ENCODE assay signal across 8 cellular contexts in genomic region chr14:93332032-93332852, GRCh38. TPM values are rescaled to one million over a fixed set of nuclear protein-coding genes. Genes with fewer than 3 reads are reported as not detected.
DNase-seq lines count a peak whose midpoint lies in the region; ATAC-seq and TF ChIP-seq lines count a peak whose summit lies in the region.

No MANE protein-coding gene starts in this region.

- H3K9me3 ChIP-seq in mucosa of rectum (ENCODE audit: control insufficient read depth in 2 of 2, low read length in 2 of 2) = no peaks in the 10 kb centered on the region

- peak; percentile 49 for ATAC-seq in GM21786 (IDR thresholded peaks at IDR 0.05; ENCODE audit: unreplicated experiment)
- peak; percentile 67 for ATAC-seq in stimulated activated naive CD8-positive, alpha-beta T cell treated with anti-CD3 and anti-CD28 coated beads, Interleukin-15, amount 100 ng/mL, for 72 hours

- H3K4me1 ChIP-seq in KMS-11 (ENCODE audit: low read depth, poor library complexity, severe bottlenecking) (peaks cover 27% of the 10 kb centered on the region), mucosa of rectum (ENCODE audit: control insufficient read depth in 2 of 2, insufficient read depth in 2 of 2, low read length in 2 of 2) (peaks cover 18 to 31% of the 10 kb centered on the region in 2 donors)

- H3K9ac ChIP-seq in KMS-11 (peak overlapping the region; percentile 88), mucosa of rectum (ENCODE audit: low read depth in 1 of 2, low read length in 2 of 2) (peak overlapping the region; percentile 77 to 79)

- peak overlapping the region; percentile 72 for H3K4me2 ChIP-seq in KMS-11

- H4K20me1 ChIP-seq in KMS-11 (ENCODE audit: insufficient read depth) = no peaks in the 10 kb centered on the region

- H3K27ac Mint-ChIP-seq in activated CD4-positive, alpha-beta T cell treated with anti-CD3 and anti-CD28 coated beads, Interleukin-2, amount 10 ng/mL, durations not matched to agents 24 days and 14 days = peak overlapping the region; percentile 87
- peak overlapping the region; percentile 96 for H3K27ac Mint-ChIP-seq in stimulated activated naive CD8-positive, alpha-beta T cell treated with anti-CD3 and anti-CD28 coated beads, Interleukin-15, amount 100 ng/mL, for 72 hours

- H3K36me3 ChIP-seq in KMS-11 (ENCODE audit: insufficient read depth) (no peaks in the 10 kb centered on the region), mucosa of rectum (ENCODE audit: control insufficient read depth in 2 of 2, insufficient read depth in 2 of 2, low read length in 2 of 2) (no peaks in the 10 kb centered on the region)

- H3K4me1 Mint-ChIP-seq in activated CD4-positive, alpha-beta T cell treated with anti-CD3 and anti-CD28 coated beads, Interleukin-2, amount 10 ng/mL, durations not matched to agents 24 days and 14 days = peaks cover 38% of the 10 kb centered on the region
- peaks cover 72% of the 10 kb centered on the region for H3K4me1 Mint-ChIP-seq in stimulated activated naive CD8-positive, alpha-beta T cell treated with anti-CD3 and anti-CD28 coated beads, Interleukin-15, amount 100 ng/mL, for 72 hours

- peaks cover 2% of the 10 kb centered on the region for H3K36me3 Mint-ChIP-seq in activated CD4-positive, alpha-beta T cell treated with anti-CD3 and anti-CD28 coated beads, Interleukin-2, amount 10 ng/mL, durations not matched to agents 24 days and 14 days (ENCODE audit: low read depth)

- H2AFZ ChIP-seq in KMS-11 (ENCODE audit: low read depth) = peak overlapping the region; percentile 66

- intact Hi-C loops in activated CD4-positive, alpha-beta T cell treated with anti-CD3 and anti-CD28 coated beads, Interleukin-2, amount 10 ng/mL, durations not matched to agents 24 days and 14 days (cut with micrococcal nuclease) = loop anchor here (2.0 to 5.0 kb wide), 2 partner anchors 125 to 220 kb away; partner anchors contain the start of genes GON7 and UBR7

- H3K4me3 Mint-ChIP-seq in activated CD4-positive, alpha-beta T cell treated with anti-CD3 and anti-CD28 coated beads, Interleukin-2, amount 10 ng/mL, durations not matched to agents 24 days and 14 days = peak overlapping the region; percentile 93
- H3K4me3 Mint-ChIP-seq in stimulated activated naive CD8-positive, alpha-beta T cell treated with anti-CD3 and anti-CD28 coated beads, Interleukin-15, amount 100 ng/mL, for 72 hours = peak overlapping the region; percentile 86 to 88

- peaks cover 48% of the 10 kb centered on the region for H3K79me2 ChIP-seq in KMS-11 (ENCODE audit: insufficient read depth, low read depth)

- TF ChIP-seq CTCF in KMS-11 (conservative IDR thresholded peaks at IDR 0.05; ENCODE audit: low read depth, low read length) (no peak), epithelial cell of proximal tubule (conservative IDR thresholded peaks at IDR 0.05; ENCODE audit: low read depth, low read length) (peak; percentile 4)

- DNase-seq in NCI-H1417 (lab: John Stamatoyannopoulos, UW) (peak in 2 of 3 experiments; percentile 39 to 77), NCI-H1417 treated with DMSO at 0.1 percent for 48 hours (lab: John Stamatoyannopoulos, UW) (no peak), epithelial cell of proximal tubule (ENCODE audit: low read depth) (no peak)
- peak; percentile 86 for DNase-seq in activated CD4-positive, alpha-beta T cell treated with anti-CD3 and anti-CD28 coated beads, Interleukin-2, amount 10 ng/mL, durations not matched to agents 24 days and 14 days
- DNase-seq in stimulated activated naive CD8-positive, alpha-beta T cell treated with anti-CD3 and anti-CD28 coated beads, Interleukin-15, amount 100 ng/mL, for 72 hours = peak; percentile 34 to 44

- H3K27ac ChIP-seq in KMS-11 = peak overlapping the region; percentile 62
- H3K27ac ChIP-seq in mucosa of rectum (ENCODE audit: low read depth in 2 of 2, low read length in 2 of 2) = peak overlapping the region; percentile 97

- no peaks in the 10 kb centered on the region for H3K9me3 Mint-ChIP-seq in activated CD4-positive, alpha-beta T cell treated with anti-CD3 and anti-CD28 coated beads, Interleukin-2, amount 10 ng/mL, durations not matched to agents 24 days and 14 days
- no peaks in the 10 kb centered on the region for H3K9me3 Mint-ChIP-seq in stimulated activated naive CD8-positive, alpha-beta T cell treated with anti-CD3 and anti-CD28 coated beads, Interleukin-15, amount 100 ng/mL, for 72 hours

- H3K27me3 ChIP-seq in KMS-11 (ENCODE audit: insufficient read depth, low read depth) = no peaks in the 10 kb centered on the region
- H3K27me3 ChIP-seq in mucosa of rectum (ENCODE audit: control insufficient read depth in 2 of 2, insufficient read depth in 2 of 2, low read length in 2 of 2) = no peaks in the 10 kb centered on the region

- no peaks in the 10 kb centered on the region for H3K27me3 Mint-ChIP-seq in activated CD4-positive, alpha-beta T cell treated with anti-CD3 and anti-CD28 coated beads, Interleukin-2, amount 10 ng/mL, durations not matched to agents 24 days and 14 days
- H3K27me3 Mint-ChIP-seq in stimulated activated naive CD8-positive, alpha-beta T cell treated with anti-CD3 and anti-CD28 coated beads, Interleukin-15, amount 100 ng/mL, for 72 hours = no peaks in the 10 kb centered on the region

- H3K4me3 ChIP-seq in KMS-11 (IDR thresholded peaks at IDR 0.05; ENCODE audit: insufficient read depth, low read depth, low read length) (no peak overlapping the region), epithelial cell of proximal tubule (ENCODE audit: low read depth, low read length) (peak overlapping the region; percentile 69), mucosa of rectum (ENCODE audit: low read length in 2 of 2) (peak overlapping the region; percentile 85 to 96)

RNA-seq across cellular contexts. Expression of gene BTBD7, which starts 0.6 kb away (rescaled TPM):
- total RNA-seq in activated CD4-positive, alpha-beta T cell treated with anti-CD3 and anti-CD28 coated beads, Interleukin-2, amount 10 ng/mL, durations not matched to agents 24 days and 14 days = 15.2 and 19.4 TPM in 2 replicates
- 18.4 and 22.2 TPM in 2 replicates for total RNA-seq in epithelial cell of proximal tubule

RNA-seq across cellular contexts. Expression of gene COX8C, which starts 14.7 kb away (rescaled TPM):
- total RNA-seq in activated CD4-positive, alpha-beta T cell treated with anti-CD3 and anti-CD28 coated beads, Interleukin-2, amount 10 ng/mL, durations not matched to agents 24 days and 14 days = not detected in 2 replicates
- total RNA-seq in epithelial cell of proximal tubule = not detected in 2 replicates

Comparison
In these comparisons a context has a peak if more than half of its experiments do, and no peak if none do; other contexts are left out.
1. DNase-seq: peak in NCI-H1417 (2 of 3), activated CD4-positive, alpha-beta T cell treated with anti-CD3 and anti-CD28 coated beads, Interleukin-2, amount 10 ng/mL, durations not matched to agents 24 days and 14 days (single experiment) and stimulated activated naive CD8-positive, alpha-beta T cell treated with anti-CD3 and anti-CD28 coated beads, Interleukin-15, amount 100 ng/mL, for 72 hours (2 of 2); none in NCI-H1417 treated with DMSO at 0.1 percent for 48 hours (single experiment) and epithelial cell of proximal tubule (single experiment).